8 cellular contexts compared by ENCODE assay signal in genomic region chr12:105329926-105330282, GRCh38. TPM values are rescaled to one million over a fixed set of nuclear protein-coding genes. Genes with fewer than 3 reads are reported as not detected.
DNase-seq lines count a peak whose midpoint lies in the region; ATAC-seq, FAIRE-seq and TF ChIP-seq lines count a peak whose summit lies in the region.

No MANE protein-coding gene starts in this region.

- FAIRE-seq in keratinocyte (lab: Jason Lieb, UNC), result no peak

- intact Hi-C loops in vagina (cut with DNase I), result no loop called here

- peaks cover 26% of the 10 kb centered on the region for H3K79me2 ChIP-seq in keratinocyte (ENCODE audit: control insufficient read depth, insufficient read depth, low read length)

- no peaks in the 10 kb centered on the region for H3K9me1 ChIP-seq in keratinocyte (ENCODE audit: control insufficient read depth, extremely low read depth, insufficient read depth, low read length)

- H3K36me3 ChIP-seq in WERI-Rb-1 (no peaks in the 10 kb centered on the region), keratinocyte (ENCODE audit: control insufficient read depth in 2 of 2, extremely low read depth in 1 of 2, insufficient read depth in 2 of 2, low read length in 2 of 2) (no peaks in the 10 kb centered on the region), vagina (no peaks in the 10 kb centered on the region)

- H3K9me3 ChIP-seq in WERI-Rb-1 (ENCODE audit: severe bottlenecking) (no peaks in the 10 kb centered on the region), keratinocyte (ENCODE audit: control insufficient read depth, low read depth, low read length) (no peaks in the 10 kb centered on the region), vagina (no peaks in the 10 kb centered on the region)

- H3K4me2 ChIP-seq in keratinocyte (ENCODE audit: control insufficient read depth, extremely low read depth, insufficient read depth, low read depth, low read length), result peak overlapping the region; percentile 45

- TF ChIP-seq POLR2A in vagina (IDR thresholded peaks at IDR 0.05), result no peak

- H3K9ac ChIP-seq in keratinocyte (ENCODE audit: control insufficient read depth, extremely low read depth, insufficient read depth, low read length), result no peak overlapping the region

- DNase-seq in GM12865 (ENCODE audit: low read depth), result no peak
- DNase-seq in WERI-Rb-1, result no peak
- DNase-seq in keratinocyte (ENCODE audit: low read depth, low spot score), result no peak
- no peak for DNase-seq in vagina (ENCODE audit: extremely low spot score in 2 of 2)
- DNase-seq in SKM-1 (lab: John Stamatoyannopoulos, UW; ENCODE audit: unreplicated experiment), result no peak
- DNase-seq in NCI-H187 (lab: John Stamatoyannopoulos, UW), result no peak
- DNase-seq in T1000 (lab: John Stamatoyannopoulos, UW), result no peak

- peak; percentile 8 for ATAC-seq in HG02642 (IDR thresholded peaks at IDR 0.05; ENCODE audit: poor library complexity, unreplicated experiment)

- no peaks in the 10 kb centered on the region for H3K27me3 ChIP-seq in WERI-Rb-1 (ENCODE audit: insufficient read depth, low read depth, severe bottlenecking)
- H3K27me3 ChIP-seq in keratinocyte (ENCODE audit: control insufficient read depth, extremely low read depth, insufficient read depth, low read length), result no peaks in the 10 kb centered on the region
- no peaks in the 10 kb centered on the region for H3K27me3 ChIP-seq in vagina

- dilution Hi-C loops in keratinocyte (cut with MboI; ENCODE audit: extremely low pct_ligation_motif_present, low sequenced_read_pairs), result no loop called here

- H4K20me1 ChIP-seq in keratinocyte (ENCODE audit: control insufficient read depth, extremely low read depth, insufficient read depth, low read length), result no peaks in the 10 kb centered on the region

- H2AFZ ChIP-seq in keratinocyte (ENCODE audit: control insufficient read depth, low read length), result peak overlapping the region; percentile 43

- TF ChIP-seq CTCF in GM12865 (IDR thresholded peaks at IDR 0.05; ENCODE audit: insufficient read depth, low read depth, low read length, missing control alignments) (no peak), WERI-Rb-1 (IDR thresholded peaks at IDR 0.05; ENCODE audit: low read depth, low read length) (no peak), keratinocyte (optimal IDR thresholded peaks at IDR 0.05 in 1 of 3, IDR thresholded peaks at IDR 0.05 in 1 of 3, conservative IDR thresholded peaks at IDR 0.05 in 1 of 3; ENCODE audit: extremely low read depth in 1 of 3, insufficient read depth in 2 of 3, low read length in 3 of 3) (no peak), vagina (IDR thresholded peaks at IDR 0.05) (no peak)

- no peak overlapping the region for H3K27ac ChIP-seq in WERI-Rb-1
- H3K27ac ChIP-seq in keratinocyte (ENCODE audit: control insufficient read depth, insufficient read depth, low read length), result no peak overlapping the region
- H3K27ac ChIP-seq in vagina, result peak overlapping the region; percentile 86

- H3K4me3 ChIP-seq in GM12865 (ENCODE audit: low read depth, low read length) (peak overlapping the region; percentile 81), WERI-Rb-1 (ENCODE audit: low read depth, low read length) (peak overlapping the region; percentile 37), keratinocyte (ENCODE audit: control insufficient read depth in 2 of 3, extremely low read depth in 1 of 3, insufficient read depth in 2 of 3, low read depth in 1 of 3, low read length in 3 of 3) (peak overlapping the region in 1 of 3 experiments; percentile 18), vagina (peak overlapping the region; percentile 85 to 96)

- peaks cover 43% of the 10 kb centered on the region for H3K4me1 ChIP-seq in keratinocyte (ENCODE audit: control insufficient read depth, extremely low read depth, insufficient read depth, low read length)
- H3K4me1 ChIP-seq in vagina, result peaks cover 37% of the 10 kb centered on the region

RNA-seq across cellular contexts. Expression of gene C12orf75, which starts 0.6 kb away (rescaled TPM):
- 114 to 160 TPM (median 123 TPM) in 3 replicates for polyA plus RNA-seq in keratinocyte
- 16.9 TPM for polyA plus RNA-seq in keratinocyte (2011; ENCODE audit: low read depth)
- 159 and 285 TPM in 2 replicates for polyA plus RNA-seq in keratinocyte (2011; cell fraction: cytosol; rRNA removed)
- 40.4 and 50.7 TPM in 2 replicates for polyA plus RNA-seq in keratinocyte (2011; cell fraction: nucleus; rRNA removed)
- 33.3 and 120 TPM in 2 replicates for polyA plus RNA-seq in keratinocyte (2012; ENCODE audit: low replicate concordance)
- 6.0 to 46.7 TPM (median 32.0 TPM) in 3 replicates for polyA minus RNA-seq in keratinocyte
- polyA minus RNA-seq in keratinocyte (2011; cell fraction: cytosol; rRNA and poly(A)+ RNA removed), result 82.7 TPM
- polyA minus RNA-seq in keratinocyte (2011; cell fraction: nucleus; rRNA and poly(A)+ RNA removed), result 12.0 and 18.7 TPM in 2 replicates
- total RNA-seq in vagina, result 131 TPM
